Comparison of ENCODE assay signal across 1 cellular context in genomic region chrX:131287556-131288179, GRCh38.
TF ChIP-seq lines count a peak whose summit lies in the region.

No MANE protein-coding gene starts in this region.

TF ChIP-seq in HepG2, 621 proteins besides CTCF, POLR2A, EP300 and RAD21 (continued from another document and continues in another):
- TF ChIP-seq, protein P1, sequence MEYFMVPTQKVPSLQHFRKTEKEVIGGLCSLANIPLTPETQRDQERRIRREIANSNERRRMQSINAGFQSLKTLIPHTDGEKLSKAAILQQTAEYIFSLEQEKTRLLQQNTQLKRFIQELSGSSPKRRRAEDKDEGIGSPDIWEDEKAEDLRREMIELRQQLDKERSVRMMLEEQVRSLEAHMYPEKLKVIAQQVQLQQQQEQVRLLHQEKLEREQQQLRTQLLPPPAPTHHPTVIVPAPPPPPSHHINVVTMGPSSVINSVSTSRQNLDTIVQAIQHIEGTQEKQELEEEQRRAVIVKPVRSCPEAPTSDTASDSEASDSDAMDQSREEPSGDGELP (IDR thresholded peaks at IDR 0.05; ENCODE audit: borderline replicate concordance, low read depth): no peak
- peak; percentile 49; the same call in 1 of the 2 replicates for TF ChIP-seq NFIC (IDR thresholded peaks at IDR 0.05; ENCODE audit: low read length)
- TF ChIP-seq PPARG (CRISPR knock-in tag; conservative IDR thresholded peaks at IDR 0.05): peak; percentile 72
- TF ChIP-seq ZNF335 (CRISPR knock-in tag; IDR thresholded peaks at IDR 0.05): no peak
- TF ChIP-seq IKZF1 (IDR thresholded peaks at IDR 0.05): no peak
- TF ChIP-seq, protein P2, sequence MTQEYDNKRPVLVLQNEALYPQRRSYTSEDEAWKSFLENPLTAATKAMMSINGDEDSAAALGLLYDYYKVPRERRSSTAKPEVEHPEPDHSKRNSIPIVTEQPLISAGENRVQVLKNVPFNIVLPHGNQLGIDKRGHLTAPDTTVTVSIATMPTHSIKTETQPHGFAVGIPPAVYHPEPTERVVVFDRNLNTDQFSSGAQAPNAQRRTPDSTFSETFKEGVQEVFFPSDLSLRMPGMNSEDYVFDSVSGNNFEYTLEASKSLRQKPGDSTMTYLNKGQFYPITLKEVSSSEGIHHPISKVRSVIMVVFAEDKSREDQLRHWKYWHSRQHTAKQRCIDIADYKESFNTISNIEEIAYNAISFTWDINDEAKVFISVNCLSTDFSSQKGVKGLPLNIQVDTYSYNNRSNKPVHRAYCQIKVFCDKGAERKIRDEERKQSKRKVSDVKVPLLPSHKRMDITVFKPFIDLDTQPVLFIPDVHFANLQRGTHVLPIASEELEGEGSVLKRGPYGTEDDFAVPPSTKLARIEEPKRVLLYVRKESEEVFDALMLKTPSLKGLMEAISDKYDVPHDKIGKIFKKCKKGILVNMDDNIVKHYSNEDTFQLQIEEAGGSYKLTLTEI (CRISPR knock-in tag; conservative IDR thresholded peaks at IDR 0.05): no peak
- no peak for TF ChIP-seq MLLT10 (CRISPR knock-in tag; IDR thresholded peaks at IDR 0.05)
- TF ChIP-seq HMGXB3 (CRISPR knock-in tag; IDR thresholded peaks at IDR 0.05; ENCODE audit: borderline replicate concordance): no peak
- no peak for TF ChIP-seq DPF2 (CRISPR knock-in tag; IDR thresholded peaks at IDR 0.05; ENCODE audit: borderline replicate concordance, low read depth)
- no peak for TF ChIP-seq ATF7 (IDR thresholded peaks at IDR 0.05)
- no peak for TF ChIP-seq ATF7 (CRISPR knock-in tag; IDR thresholded peaks at IDR 0.05)
- no peak for TF ChIP-seq NFE2L1 (CRISPR knock-in tag; IDR thresholded peaks at IDR 0.05; ENCODE audit: borderline replicate concordance)
- TF ChIP-seq ZNF441 (CRISPR knock-in tag; IDR thresholded peaks at IDR 0.05; ENCODE audit: borderline replicate concordance): no peak
- TF ChIP-seq ZBTB1 (CRISPR knock-in tag; IDR thresholded peaks at IDR 0.05; ENCODE audit: borderline replicate concordance): no peak
- peak; percentile 58; the same call in 1 of the 2 replicates for TF ChIP-seq FOXA3 (CRISPR knock-in tag; IDR thresholded peaks at IDR 0.05)
- TF ChIP-seq ZNF292 (CRISPR knock-in tag; IDR thresholded peaks at IDR 0.05; ENCODE audit: borderline replicate concordance, low read depth): no peak
- TF ChIP-seq, protein P3, sequence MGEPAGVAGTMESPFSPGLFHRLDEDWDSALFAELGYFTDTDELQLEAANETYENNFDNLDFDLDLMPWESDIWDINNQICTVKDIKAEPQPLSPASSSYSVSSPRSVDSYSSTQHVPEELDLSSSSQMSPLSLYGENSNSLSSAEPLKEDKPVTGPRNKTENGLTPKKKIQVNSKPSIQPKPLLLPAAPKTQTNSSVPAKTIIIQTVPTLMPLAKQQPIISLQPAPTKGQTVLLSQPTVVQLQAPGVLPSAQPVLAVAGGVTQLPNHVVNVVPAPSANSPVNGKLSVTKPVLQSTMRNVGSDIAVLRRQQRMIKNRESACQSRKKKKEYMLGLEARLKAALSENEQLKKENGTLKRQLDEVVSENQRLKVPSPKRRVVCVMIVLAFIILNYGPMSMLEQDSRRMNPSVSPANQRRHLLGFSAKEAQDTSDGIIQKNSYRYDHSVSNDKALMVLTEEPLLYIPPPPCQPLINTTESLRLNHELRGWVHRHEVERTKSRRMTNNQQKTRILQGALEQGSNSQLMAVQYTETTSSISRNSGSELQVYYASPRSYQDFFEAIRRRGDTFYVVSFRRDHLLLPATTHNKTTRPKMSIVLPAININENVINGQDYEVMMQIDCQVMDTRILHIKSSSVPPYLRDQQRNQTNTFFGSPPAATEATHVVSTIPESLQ (CRISPR knock-in tag; conservative IDR thresholded peaks at IDR 0.05): no peak
- no peak for TF ChIP-seq RERE (CRISPR knock-in tag; IDR thresholded peaks at IDR 0.05; ENCODE audit: low read depth)
- no peak for TF ChIP-seq ONECUT2 (CRISPR knock-in tag; IDR thresholded peaks at IDR 0.05)
- no peak for TF ChIP-seq ZBTB10 (CRISPR knock-in tag; IDR thresholded peaks at IDR 0.05; ENCODE audit: borderline replicate concordance)
- TF ChIP-seq ZNF704 (CRISPR knock-in tag; IDR thresholded peaks at IDR 0.05; ENCODE audit: borderline replicate concordance): no peak
- TF ChIP-seq, protein P4, sequence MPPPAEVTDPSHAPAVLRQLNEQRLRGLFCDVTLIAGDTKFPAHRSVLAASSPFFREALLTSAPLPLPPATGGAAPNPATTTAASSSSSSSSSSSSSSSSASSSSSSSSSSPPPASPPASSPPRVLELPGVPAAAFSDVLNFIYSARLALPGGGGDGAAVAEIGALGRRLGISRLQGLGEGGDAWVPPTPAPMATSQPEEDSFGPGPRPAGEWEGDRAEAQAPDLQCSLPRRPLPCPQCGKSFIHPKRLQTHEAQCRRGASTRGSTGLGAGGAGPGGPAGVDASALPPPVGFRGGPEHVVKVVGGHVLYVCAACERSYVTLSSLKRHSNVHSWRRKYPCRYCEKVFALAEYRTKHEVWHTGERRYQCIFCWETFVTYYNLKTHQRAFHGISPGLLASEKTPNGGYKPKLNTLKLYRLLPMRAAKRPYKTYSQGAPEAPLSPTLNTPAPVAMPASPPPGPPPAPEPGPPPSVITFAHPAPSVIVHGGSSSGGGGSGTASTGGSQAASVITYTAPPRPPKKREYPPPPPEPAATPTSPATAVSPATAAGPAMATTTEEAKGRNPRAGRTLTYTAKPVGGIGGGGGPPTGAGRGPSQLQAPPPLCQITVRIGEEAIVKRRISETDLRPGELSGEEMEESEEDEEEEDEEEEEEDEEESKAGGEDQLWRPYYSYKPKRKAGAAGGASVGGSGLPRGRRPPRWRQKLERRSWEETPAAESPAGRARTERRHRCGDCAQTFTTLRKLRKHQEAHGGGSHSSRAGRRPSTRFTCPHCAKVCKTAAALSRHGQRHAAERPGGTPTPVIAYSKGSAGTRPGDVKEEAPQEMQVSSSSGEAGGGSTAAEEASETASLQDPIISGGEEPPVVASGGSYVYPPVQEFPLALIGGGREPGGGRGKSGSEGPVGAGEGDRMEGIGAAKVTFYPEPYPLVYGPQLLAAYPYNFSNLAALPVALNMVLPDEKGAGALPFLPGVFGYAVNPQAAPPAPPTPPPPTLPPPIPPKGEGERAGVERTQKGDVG (CRISPR knock-in tag; IDR thresholded peaks at IDR 0.05; ENCODE audit: borderline replicate concordance): no peak
- TF ChIP-seq, protein P5, sequence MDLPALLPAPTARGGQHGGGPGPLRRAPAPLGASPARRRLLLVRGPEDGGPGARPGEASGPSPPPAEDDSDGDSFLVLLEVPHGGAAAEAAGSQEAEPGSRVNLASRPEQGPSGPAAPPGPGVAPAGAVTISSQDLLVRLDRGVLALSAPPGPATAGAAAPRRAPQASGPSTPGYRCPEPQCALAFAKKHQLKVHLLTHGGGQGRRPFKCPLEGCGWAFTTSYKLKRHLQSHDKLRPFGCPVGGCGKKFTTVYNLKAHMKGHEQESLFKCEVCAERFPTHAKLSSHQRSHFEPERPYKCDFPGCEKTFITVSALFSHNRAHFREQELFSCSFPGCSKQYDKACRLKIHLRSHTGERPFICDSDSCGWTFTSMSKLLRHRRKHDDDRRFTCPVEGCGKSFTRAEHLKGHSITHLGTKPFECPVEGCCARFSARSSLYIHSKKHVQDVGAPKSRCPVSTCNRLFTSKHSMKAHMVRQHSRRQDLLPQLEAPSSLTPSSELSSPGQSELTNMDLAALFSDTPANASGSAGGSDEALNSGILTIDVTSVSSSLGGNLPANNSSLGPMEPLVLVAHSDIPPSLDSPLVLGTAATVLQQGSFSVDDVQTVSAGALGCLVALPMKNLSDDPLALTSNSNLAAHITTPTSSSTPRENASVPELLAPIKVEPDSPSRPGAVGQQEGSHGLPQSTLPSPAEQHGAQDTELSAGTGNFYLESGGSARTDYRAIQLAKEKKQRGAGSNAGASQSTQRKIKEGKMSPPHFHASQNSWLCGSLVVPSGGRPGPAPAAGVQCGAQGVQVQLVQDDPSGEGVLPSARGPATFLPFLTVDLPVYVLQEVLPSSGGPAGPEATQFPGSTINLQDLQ (CRISPR knock-in tag; IDR thresholded peaks at IDR 0.05): no peak
- TF ChIP-seq ZMYM3 (CRISPR knock-in tag; IDR thresholded peaks at IDR 0.05): no peak
- TF ChIP-seq, protein P6, sequence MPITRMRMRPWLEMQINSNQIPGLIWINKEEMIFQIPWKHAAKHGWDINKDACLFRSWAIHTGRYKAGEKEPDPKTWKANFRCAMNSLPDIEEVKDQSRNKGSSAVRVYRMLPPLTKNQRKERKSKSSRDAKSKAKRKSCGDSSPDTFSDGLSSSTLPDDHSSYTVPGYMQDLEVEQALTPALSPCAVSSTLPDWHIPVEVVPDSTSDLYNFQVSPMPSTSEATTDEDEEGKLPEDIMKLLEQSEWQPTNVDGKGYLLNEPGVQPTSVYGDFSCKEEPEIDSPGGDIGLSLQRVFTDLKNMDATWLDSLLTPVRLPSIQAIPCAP (CRISPR knock-in tag; IDR thresholded peaks at IDR 0.05; ENCODE audit: low read depth): no peak
